Comparison of ENCODE assay signal across 8 cellular contexts in the genomic region with DNA sequence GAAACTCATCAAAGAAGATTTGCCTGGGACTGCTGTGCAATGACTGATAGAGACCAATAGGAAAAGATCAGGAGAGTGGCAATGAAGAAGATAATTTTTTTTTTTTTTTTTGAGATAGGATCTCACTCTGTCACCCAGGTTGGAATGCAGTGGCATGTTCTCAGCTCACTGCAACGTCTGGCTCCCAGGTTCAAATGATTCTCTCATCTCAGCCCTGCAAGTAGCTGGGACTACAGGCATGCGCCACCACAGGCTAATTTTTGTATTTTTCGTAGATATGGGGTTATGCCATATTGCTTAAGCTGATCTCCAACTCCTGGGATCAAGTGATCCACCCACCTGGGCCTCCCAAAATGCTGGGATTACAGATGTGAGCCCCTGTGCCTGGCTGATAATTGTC.
"Had no signal": no experiment of that assay in that cellular context is flagged by ENCODE, and none has a peak within 500 bp of the region (broad histone marks: within the 10 kb centered on the region; RNA-seq: fewer than 3 reads in every experiment).

No MANE protein-coding gene starts in this region.

- H3K36me3 ChIP-seq: HAP-1 had no signal

- H3K27ac Mint-ChIP-seq: H9, HFFc6 had no signal

- H3K27ac ChIP-seq: GM23248 had no signal

- H3K9me3 Mint-ChIP-seq: H9, HFFc6 had no signal

- H3K4me3 ChIP-seq: GM23248, HAP-1 had no signal

- H3K4me1 ChIP-seq: HAP-1 had no signal

- DNase-seq: GM23248, GOT3, H7, H9, HCEC 1CT, HFFc6 had no signal

- ATAC-seq: HCT116 had no signal

- H3K4me3 Mint-ChIP-seq: H9, HFFc6 had no signal

- H3K9me3 ChIP-seq: HAP-1 had no signal

- H2AFZ ChIP-seq: GM23248 had no signal

- H3K9ac ChIP-seq: GM23248 had no signal
